1 cellular context compared by ENCODE assay signal in genomic region chr9:134398756-134399155, GRCh38.
TF ChIP-seq lines count a peak whose summit lies in the region.

No MANE protein-coding gene starts in this region.

TF ChIP-seq in K562, 482 proteins besides CTCF, POLR2A, EP300 and RAD21 (continued from another document):
- no peak for TF ChIP-seq RNF219 (CRISPR knock-in tag; IDR thresholded peaks at IDR 0.05)
- TF ChIP-seq, protein P1, sequence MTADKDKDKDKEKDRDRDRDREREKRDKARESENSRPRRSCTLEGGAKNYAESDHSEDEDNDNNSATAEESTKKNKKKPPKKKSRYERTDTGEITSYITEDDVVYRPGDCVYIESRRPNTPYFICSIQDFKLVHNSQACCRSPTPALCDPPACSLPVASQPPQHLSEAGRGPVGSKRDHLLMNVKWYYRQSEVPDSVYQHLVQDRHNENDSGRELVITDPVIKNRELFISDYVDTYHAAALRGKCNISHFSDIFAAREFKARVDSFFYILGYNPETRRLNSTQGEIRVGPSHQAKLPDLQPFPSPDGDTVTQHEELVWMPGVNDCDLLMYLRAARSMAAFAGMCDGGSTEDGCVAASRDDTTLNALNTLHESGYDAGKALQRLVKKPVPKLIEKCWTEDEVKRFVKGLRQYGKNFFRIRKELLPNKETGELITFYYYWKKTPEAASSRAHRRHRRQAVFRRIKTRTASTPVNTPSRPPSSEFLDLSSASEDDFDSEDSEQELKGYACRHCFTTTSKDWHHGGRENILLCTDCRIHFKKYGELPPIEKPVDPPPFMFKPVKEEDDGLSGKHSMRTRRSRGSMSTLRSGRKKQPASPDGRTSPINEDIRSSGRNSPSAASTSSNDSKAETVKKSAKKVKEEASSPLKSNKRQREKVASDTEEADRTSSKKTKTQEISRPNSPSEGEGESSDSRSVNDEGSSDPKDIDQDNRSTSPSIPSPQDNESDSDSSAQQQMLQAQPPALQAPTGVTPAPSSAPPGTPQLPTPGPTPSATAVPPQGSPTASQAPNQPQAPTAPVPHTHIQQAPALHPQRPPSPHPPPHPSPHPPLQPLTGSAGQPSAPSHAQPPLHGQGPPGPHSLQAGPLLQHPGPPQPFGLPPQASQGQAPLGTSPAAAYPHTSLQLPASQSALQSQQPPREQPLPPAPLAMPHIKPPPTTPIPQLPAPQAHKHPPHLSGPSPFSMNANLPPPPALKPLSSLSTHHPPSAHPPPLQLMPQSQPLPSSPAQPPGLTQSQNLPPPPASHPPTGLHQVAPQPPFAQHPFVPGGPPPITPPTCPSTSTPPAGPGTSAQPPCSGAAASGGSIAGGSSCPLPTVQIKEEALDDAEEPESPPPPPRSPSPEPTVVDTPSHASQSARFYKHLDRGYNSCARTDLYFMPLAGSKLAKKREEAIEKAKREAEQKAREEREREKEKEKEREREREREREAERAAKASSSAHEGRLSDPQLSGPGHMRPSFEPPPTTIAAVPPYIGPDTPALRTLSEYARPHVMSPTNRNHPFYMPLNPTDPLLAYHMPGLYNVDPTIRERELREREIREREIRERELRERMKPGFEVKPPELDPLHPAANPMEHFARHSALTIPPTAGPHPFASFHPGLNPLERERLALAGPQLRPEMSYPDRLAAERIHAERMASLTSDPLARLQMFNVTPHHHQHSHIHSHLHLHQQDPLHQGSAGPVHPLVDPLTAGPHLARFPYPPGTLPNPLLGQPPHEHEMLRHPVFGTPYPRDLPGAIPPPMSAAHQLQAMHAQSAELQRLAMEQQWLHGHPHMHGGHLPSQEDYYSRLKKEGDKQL (CRISPR knock-in tag; IDR thresholded peaks at IDR 0.05; ENCODE audit: borderline replicate concordance) = no peak
- TF ChIP-seq, protein P2, sequence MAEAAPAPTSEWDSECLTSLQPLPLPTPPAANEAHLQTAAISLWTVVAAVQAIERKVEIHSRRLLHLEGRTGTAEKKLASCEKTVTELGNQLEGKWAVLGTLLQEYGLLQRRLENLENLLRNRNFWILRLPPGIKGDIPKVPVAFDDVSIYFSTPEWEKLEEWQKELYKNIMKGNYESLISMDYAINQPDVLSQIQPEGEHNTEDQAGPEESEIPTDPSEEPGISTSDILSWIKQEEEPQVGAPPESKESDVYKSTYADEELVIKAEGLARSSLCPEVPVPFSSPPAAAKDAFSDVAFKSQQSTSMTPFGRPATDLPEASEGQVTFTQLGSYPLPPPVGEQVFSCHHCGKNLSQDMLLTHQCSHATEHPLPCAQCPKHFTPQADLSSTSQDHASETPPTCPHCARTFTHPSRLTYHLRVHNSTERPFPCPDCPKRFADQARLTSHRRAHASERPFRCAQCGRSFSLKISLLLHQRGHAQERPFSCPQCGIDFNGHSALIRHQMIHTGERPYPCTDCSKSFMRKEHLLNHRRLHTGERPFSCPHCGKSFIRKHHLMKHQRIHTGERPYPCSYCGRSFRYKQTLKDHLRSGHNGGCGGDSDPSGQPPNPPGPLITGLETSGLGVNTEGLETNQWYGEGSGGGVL (CRISPR knock-in tag; IDR thresholded peaks at IDR 0.05) = no peak
